ENCODE assay signal across 17 cellular contexts in the genomic region with DNA sequence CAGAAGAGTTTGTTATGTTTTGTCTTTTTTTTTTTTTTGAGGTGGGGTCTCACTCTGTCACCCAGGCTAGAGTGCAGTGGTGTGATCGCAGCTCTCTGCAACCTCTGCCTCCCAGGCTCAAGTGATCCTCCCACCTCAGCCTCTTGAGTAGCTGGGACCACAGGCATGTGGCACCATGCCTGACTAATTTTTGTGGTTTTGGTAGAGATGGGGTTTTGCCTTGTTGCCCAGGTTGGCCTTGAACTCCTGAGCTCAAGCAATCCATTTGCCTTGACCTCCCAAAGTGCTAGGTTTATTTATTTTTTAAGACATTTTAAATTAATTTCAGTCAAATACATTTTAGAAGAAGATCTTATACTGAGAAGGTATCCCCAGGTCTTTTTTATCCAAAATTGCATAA.
"Had no signal": no experiment of that assay in that cellular context is flagged by ENCODE, and none has a peak within 500 bp of the region (broad histone marks: within the 10 kb centered on the region; RNA-seq: fewer than 3 reads in every experiment).

No MANE protein-coding gene starts in this region.

- H3K9me3 ChIP-seq: neutrophil, right atrium auricular region, tibial artery had no signal

- H3K27ac ChIP-seq: neutrophil, right atrium auricular region, tibial artery, VCaP had no signal

- DNase-seq: activated CD4-positive, alpha-beta memory T cell treated with anti-CD3 and anti-CD28 coated beads, Interleukin-2, amount 10 ng/mL, durations not matched to agents 7 days and 5 days; activated gamma-delta T cell; activated naive CD8-positive, alpha-beta T cell treated with anti-CD3 and anti-CD28 coated beads for 36 hours; activated T-cell treated with anti-CD3 and anti-CD28 coated beads, Interleukin-2, amount 50 U/mL, for 48 hours; aorta; dermis blood vessel endothelial cell; hypothalamus; left cardiac atrium; naive thymus-derived CD8-positive, alpha-beta T cell; small intestine; T-cell; T1000; tibial artery had no signal

- H3K36me3 ChIP-seq: neutrophil, right atrium auricular region, tibial artery had no signal

- H3K4me1 ChIP-seq: right atrium auricular region, tibial artery had no signal

- H3K4me3 ChIP-seq: lung, right atrium auricular region, tibial artery had no signal

- ATAC-seq: left cardiac atrium; naive thymus-derived CD8-positive, alpha-beta T cell; T-cell had no signal

- H3K27me3 ChIP-seq: neutrophil, right atrium auricular region, tibial artery had no signal
